Comparison of ENCODE assay signal across 30 cellular contexts in the genomic region with DNA sequence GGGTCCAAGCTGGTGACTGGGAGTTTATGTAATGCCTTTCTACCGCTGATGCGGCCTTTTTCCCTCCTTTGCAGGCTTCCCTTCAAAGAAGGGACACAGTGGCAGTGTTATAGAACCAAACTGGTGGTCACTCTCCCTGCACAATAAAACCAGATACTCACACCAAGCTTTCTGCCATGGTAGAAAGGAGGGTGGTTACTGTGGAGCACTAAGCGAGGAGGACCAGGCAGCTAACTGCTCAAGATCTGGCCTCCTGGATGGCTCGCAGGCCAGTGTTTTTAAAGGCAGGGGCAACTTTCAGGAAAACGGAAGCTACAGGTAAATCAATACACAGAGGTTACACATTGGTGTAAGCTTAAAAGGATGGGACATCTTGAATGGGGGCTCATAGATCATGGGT.
"Had no signal": no experiment of that assay in that cellular context is flagged by ENCODE, and none has a peak within 500 bp of the region (broad histone marks: within the 10 kb centered on the region; RNA-seq: fewer than 3 reads in every experiment).

No MANE protein-coding gene starts in this region.

- H3K4me3 Mint-ChIP-seq: naive thymus-derived CD4-positive, alpha-beta T cell; natural killer cell; nephron progenitor cell; neural crest cell; stimulated activated effector memory CD8-positive, alpha-beta T cell treated with anti-CD3 and anti-CD28 coated beads, Interleukin-12 subunit alpha, Interleukin-12 subunit beta, amount 100 ng/mL, for 72 hours; stimulated activated naive B cell treated with anti-CD40 and anti-IgM and Interleukin-4, amounts not matched to agents 10 μg/mL and 1 μg/mL and 100 μg/mL, for 72 hours; stimulated activated naive CD8-positive, alpha-beta T cell treated with anti-CD3 and anti-CD28 coated beads, Interleukin-15, Interleukin-2, amounts not matched to agents 100 ng/mL and 50 ng/mL, for 24 hours had no signal

- H3K9ac ChIP-seq: parathyroid adenoma had no signal

- FAIRE-seq: small intestine, urothelium cell line had no signal

- H3K27ac Mint-ChIP-seq: naive thymus-derived CD4-positive, alpha-beta T cell; natural killer cell; nephron progenitor cell; progenitor cell of endocrine pancreas; stimulated activated effector memory CD8-positive, alpha-beta T cell treated with anti-CD3 and anti-CD28 coated beads, Interleukin-12 subunit alpha, Interleukin-12 subunit beta, amount 100 ng/mL, for 72 hours; stimulated activated naive B cell treated with anti-CD40 and anti-IgM and Interleukin-4, amounts not matched to agents 10 μg/mL and 1 μg/mL and 100 μg/mL, for 72 hours; stimulated activated naive CD8-positive, alpha-beta T cell treated with anti-CD3 and anti-CD28 coated beads, Interleukin-15, Interleukin-2, amounts not matched to agents 100 ng/mL and 50 ng/mL, for 24 hours had no signal

- H3K9me3 ChIP-seq: neutrophil, ovary, psoas muscle, sigmoid colon, stomach, thoracic aorta, thyroid gland, tibial nerve, upper lobe of left lung, vagina had no signal

- H3K27me3 ChIP-seq: ovary, sigmoid colon, thyroid gland, tibial nerve, upper lobe of left lung, vagina had no signal

- H3K36me3 Mint-ChIP-seq: naive thymus-derived CD4-positive, alpha-beta T cell; natural killer cell; stimulated activated effector memory CD8-positive, alpha-beta T cell treated with anti-CD3 and anti-CD28 coated beads, Interleukin-12 subunit alpha, Interleukin-12 subunit beta, amount 100 ng/mL, for 72 hours; stimulated activated naive B cell treated with anti-CD40 and anti-IgM and Interleukin-4, amounts not matched to agents 10 μg/mL and 1 μg/mL and 100 μg/mL, for 72 hours had no signal

- H3K4me3 ChIP-seq: ovary, psoas muscle, sigmoid colon, stomach, thoracic aorta, thyroid gland, tibial nerve, upper lobe of left lung, vagina had no signal

- H3K9me3 Mint-ChIP-seq: naive thymus-derived CD4-positive, alpha-beta T cell; natural killer cell; nephron progenitor cell; neural crest cell; stimulated activated effector memory CD8-positive, alpha-beta T cell treated with anti-CD3 and anti-CD28 coated beads, Interleukin-12 subunit alpha, Interleukin-12 subunit beta, amount 100 ng/mL, for 72 hours; stimulated activated naive B cell treated with anti-CD40 and anti-IgM and Interleukin-4, amounts not matched to agents 10 μg/mL and 1 μg/mL and 100 μg/mL, for 72 hours; stimulated activated naive CD8-positive, alpha-beta T cell treated with anti-CD3 and anti-CD28 coated beads, Interleukin-15, Interleukin-2, amounts not matched to agents 100 ng/mL and 50 ng/mL, for 24 hours had no signal

- DNase-seq: naive thymus-derived CD4-positive, alpha-beta T cell; natural killer cell; nephron progenitor cell; nucleus accumbens; ovary; posterior cingulate gyrus; psoas muscle; right cardiac atrium; sigmoid colon; small intestine; stimulated activated CD4-positive, alpha-beta T cell treated with anti-CD3 and anti-CD28 coated beads, Interleukin-15, amount 100 ng/mL, for 24 hours; stimulated activated CD4-positive, alpha-beta T cell treated with anti-CD3 and anti-CD28 coated beads, Interleukin-2, amount 100 ng/mL, for 24 hours; stimulated activated CD4-positive, alpha-beta T cell treated with anti-CD3 and anti-CD28 coated beads, Interleukin-2, amount 100 ng/mL, for 48 hours; stimulated activated CD4-positive, alpha-beta T cell treated with anti-CD3 and anti-CD28 coated beads, Interleukin-4, amount 100 ng/mL, for 24 hours; stimulated activated naive B cell treated with anti-CD40 and anti-IgM and Interleukin-4, amounts not matched to agents 10 μg/mL and 1 μg/mL and 100 μg/mL, for 72 hours; stimulated activated naive CD4-positive, alpha-beta T cell treated with Interleukin-2 at 50 U/mL for 16 hours; stomach; thyroid gland; trophoblast cell; upper lobe of left lung had no signal

- H3K79me2 ChIP-seq: parathyroid adenoma had no signal

- H3K27ac ChIP-seq: neutrophil, ovary, parathyroid adenoma, psoas muscle, sigmoid colon, stomach, thoracic aorta, thyroid gland, tibial nerve, upper lobe of left lung, vagina had no signal

- H3K4me1 Mint-ChIP-seq: naive thymus-derived CD4-positive, alpha-beta T cell; natural killer cell; neural crest cell; stimulated activated effector memory CD8-positive, alpha-beta T cell treated with anti-CD3 and anti-CD28 coated beads, Interleukin-12 subunit alpha, Interleukin-12 subunit beta, amount 100 ng/mL, for 72 hours; stimulated activated naive B cell treated with anti-CD40 and anti-IgM and Interleukin-4, amounts not matched to agents 10 μg/mL and 1 μg/mL and 100 μg/mL, for 72 hours had no signal

- H3K36me3 ChIP-seq: neutrophil, ovary, sigmoid colon, stomach, thoracic aorta, thyroid gland, tibial nerve, upper lobe of left lung, vagina had no signal

- H3K4me1 ChIP-seq: parathyroid adenoma, psoas muscle, sigmoid colon, thyroid gland, tibial nerve, upper lobe of left lung had no signal

- ATAC-seq: naive thymus-derived CD4-positive, alpha-beta T cell; natural killer cell; psoas muscle; right cardiac atrium; stimulated activated effector memory CD8-positive, alpha-beta T cell treated with anti-CD3 and anti-CD28 coated beads, Interleukin-12 subunit alpha, Interleukin-12 subunit beta, amount 100 ng/mL, for 72 hours; stimulated activated naive B cell treated with anti-CD40 and anti-IgM and Interleukin-4, amounts not matched to agents 10 μg/mL and 1 μg/mL and 100 μg/mL, for 72 hours had no signal

- H2AFZ ChIP-seq: parathyroid adenoma had no signal
